Comparison of ENCODE assay signal across 10 cellular contexts in the genomic region with DNA sequence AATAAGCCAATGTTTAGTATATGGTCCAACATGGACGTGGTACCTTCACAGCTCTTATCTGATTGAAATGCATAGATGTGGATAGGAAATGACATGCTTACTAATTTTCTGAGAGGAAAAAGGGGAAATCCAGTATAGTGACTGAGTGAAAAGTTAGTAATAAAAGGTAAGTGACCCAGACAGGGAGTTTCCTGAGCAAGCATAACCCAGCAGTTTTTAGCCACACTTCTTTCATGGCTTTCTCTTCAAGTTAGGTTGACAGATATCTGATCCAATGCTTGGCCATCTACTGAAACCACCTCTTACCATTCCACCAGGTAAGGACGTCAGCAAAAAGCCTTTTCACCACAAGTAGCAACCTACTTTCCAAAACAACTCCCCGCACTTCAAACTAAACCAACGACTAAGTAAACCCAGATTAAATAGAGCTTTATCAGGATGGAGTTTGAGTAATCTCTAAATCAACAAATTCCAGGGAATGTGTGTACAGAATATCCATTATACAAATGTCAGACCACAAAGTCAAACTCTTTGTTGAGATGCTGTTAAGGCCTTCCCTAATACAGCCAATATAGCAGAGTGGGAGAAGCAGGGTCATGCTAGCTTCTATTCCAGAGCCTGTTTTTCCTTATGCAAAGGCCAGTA.
DNase-seq lines count a peak whose midpoint lies in the region; ATAC-seq and TF ChIP-seq lines count a peak whose summit lies in the region.
"Had no signal": no experiment of that assay in that cellular context is flagged by ENCODE, and none has a peak within 500 bp of the region (broad histone marks: within the 10 kb centered on the region; RNA-seq: fewer than 3 reads in every experiment).

No MANE protein-coding gene starts in this region.

- no peak overlapping the region for H3K4me3 Mint-ChIP-seq in activated CD8-positive, alpha-beta T cell treated with anti-CD3 and anti-CD28 coated beads, Interleukin-2, amount 10 ng/mL, durations not matched to agents 7 days and 5 days

- no peaks in the 10 kb centered on the region for H3K36me3 Mint-ChIP-seq in activated CD8-positive, alpha-beta T cell treated with anti-CD3 and anti-CD28 coated beads, Interleukin-2, amount 10 ng/mL, durations not matched to agents 7 days and 5 days (ENCODE audit: low read depth)

- H3K27me3 ChIP-seq in MG63 = no peaks in the 10 kb centered on the region
- no peaks in the 10 kb centered on the region for H3K27me3 ChIP-seq in dorsolateral prefrontal cortex

- H3K27ac Mint-ChIP-seq in activated CD8-positive, alpha-beta T cell treated with anti-CD3 and anti-CD28 coated beads, Interleukin-2, amount 10 ng/mL, durations not matched to agents 7 days and 5 days = no peak overlapping the region

- ATAC-seq in GM18861 (IDR thresholded peaks at IDR 0.05; ENCODE audit: unreplicated experiment) (peak; percentile 50), HG02840 (IDR thresholded peaks at IDR 0.05; ENCODE audit: low FRiP score, unreplicated experiment) (peak; percentile 52)
- ATAC-seq in activated CD8-positive, alpha-beta T cell treated with anti-CD3 and anti-CD28 coated beads, Interleukin-2, amount 10 ng/mL, durations not matched to agents 7 days and 5 days = peak; percentile 53

- peaks cover 15% of the 10 kb centered on the region for H3K4me1 Mint-ChIP-seq in activated CD8-positive, alpha-beta T cell treated with anti-CD3 and anti-CD28 coated beads, Interleukin-2, amount 10 ng/mL, durations not matched to agents 7 days and 5 days (ENCODE audit: low read depth)

- H3K9me3 ChIP-seq in MG63 = no peaks in the 10 kb centered on the region

- H3K27me3 Mint-ChIP-seq in activated CD8-positive, alpha-beta T cell treated with anti-CD3 and anti-CD28 coated beads, Interleukin-2, amount 10 ng/mL, durations not matched to agents 7 days and 5 days (ENCODE audit: low read depth) = peaks cover 2% of the 10 kb centered on the region

- DNase-seq in DMS53 (lab: John Stamatoyannopoulos, UW) (peak; percentile 84), MG63 (no peak), HK-2 (ENCODE audit: unreplicated experiment) (no peak), germinal center (ENCODE audit: low spot score) (no peak), dorsolateral prefrontal cortex (no peak)
- no peak for DNase-seq in activated CD8-positive, alpha-beta T cell treated with anti-CD3 and anti-CD28 coated beads, Interleukin-2, amount 10 ng/mL, durations not matched to agents 7 days and 5 days
- DNase-seq: Calu3, GM23248 had no signal

- TF ChIP-seq CTCF in dorsolateral prefrontal cortex (IDR thresholded peaks at IDR 0.05 in 54 of 56, conservative IDR thresholded peaks at IDR 0.05 in 2 of 56; ENCODE audit: low read depth in 1 of 56, partially characterized antibody in 56 of 56) = no peak

- no peaks in the 10 kb centered on the region for H3K36me3 ChIP-seq in MG63

- CTCF ChIA-PET in activated CD8-positive, alpha-beta T cell treated with anti-CD3 and anti-CD28 coated beads, Interleukin-2, amount 10 ng/mL, durations not matched to agents 7 days and 5 days (lab: Charles Lee) = interaction anchor here (1.0 to 3.0 kb wide), 8 partner anchors 17 to 314 kb away, joined by 3 to 20 read pairs (median 4); no protein-coding TSS in a partner anchor

- no peaks in the 10 kb centered on the region for H3K9me3 Mint-ChIP-seq in activated CD8-positive, alpha-beta T cell treated with anti-CD3 and anti-CD28 coated beads, Interleukin-2, amount 10 ng/mL, durations not matched to agents 7 days and 5 days (ENCODE audit: insufficient read depth)

- POLR2A ChIA-PET in activated CD8-positive, alpha-beta T cell treated with anti-CD3 and anti-CD28 coated beads, Interleukin-2, amount 10 ng/mL, durations not matched to agents 7 days and 5 days (lab: Charles Lee) = interaction anchor here (0.6 to 0.8 kb wide), 3 partner anchors 54 to 307 kb away, joined by 3 to 6 read pairs (median 3); no protein-coding TSS in a partner anchor

- intact Hi-C loops in dorsolateral prefrontal cortex (cut with DNase I) = no loop called here

- no peak overlapping the region for H3K27ac ChIP-seq in dorsolateral prefrontal cortex
- H3K27ac ChIP-seq: GM23248 had no signal

- H3K4me3 ChIP-seq in MG63 (no peak overlapping the region), dorsolateral prefrontal cortex (no peak overlapping the region)
- H3K4me3 ChIP-seq: GM23248 had no signal
